In the genomic region with DNA sequence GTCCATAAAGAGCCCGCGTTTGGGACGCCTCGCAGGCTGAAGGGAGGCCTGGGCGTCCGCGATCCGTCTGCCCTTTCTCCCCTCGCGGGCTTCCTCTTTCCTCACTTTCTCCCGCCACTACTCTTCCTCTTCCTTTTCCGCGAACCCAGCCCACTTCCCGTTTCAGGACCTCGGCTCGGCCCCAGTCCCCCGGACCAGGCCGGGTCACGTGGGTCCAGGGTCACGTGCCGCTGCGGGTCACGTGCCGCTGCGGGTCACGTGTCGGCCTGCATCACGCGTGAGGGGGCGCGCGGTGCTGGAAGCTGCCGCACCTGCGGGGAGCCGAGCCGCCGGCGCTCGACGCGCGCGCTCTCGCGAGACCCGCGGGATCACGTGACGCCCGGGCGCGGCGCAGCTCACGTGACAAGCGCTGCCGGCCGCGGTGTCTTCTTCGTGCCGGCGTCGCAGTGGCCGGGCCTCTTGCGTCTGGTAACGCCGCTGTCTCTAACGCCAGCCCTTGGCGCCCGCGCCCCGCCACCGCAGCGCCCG, we compare ENCODE assay signal across 8 cellular contexts. TPM values are rescaled to one million over a fixed set of nuclear protein-coding genes. Genes with fewer than 3 reads are reported as not detected.
DNase-seq lines count a peak whose midpoint lies in the region; ATAC-seq, FAIRE-seq and TF ChIP-seq lines count a peak whose summit lies in the region.

A gene with protein sequence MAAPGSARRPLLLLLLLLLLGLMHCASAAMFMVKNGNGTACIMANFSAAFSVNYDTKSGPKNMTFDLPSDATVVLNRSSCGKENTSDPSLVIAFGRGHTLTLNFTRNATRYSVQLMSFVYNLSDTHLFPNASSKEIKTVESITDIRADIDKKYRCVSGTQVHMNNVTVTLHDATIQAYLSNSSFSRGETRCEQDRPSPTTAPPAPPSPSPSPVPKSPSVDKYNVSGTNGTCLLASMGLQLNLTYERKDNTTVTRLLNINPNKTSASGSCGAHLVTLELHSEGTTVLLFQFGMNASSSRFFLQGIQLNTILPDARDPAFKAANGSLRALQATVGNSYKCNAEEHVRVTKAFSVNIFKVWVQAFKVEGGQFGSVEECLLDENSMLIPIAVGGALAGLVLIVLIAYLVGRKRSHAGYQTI (plus strand): TSS at position 398 of the 528 bp plus-strand sequence. CDS start 196 bp downstream, outside the sequence.

- TF ChIP-seq CTCF in D721Med (IDR thresholded peaks at IDR 0.05; ENCODE audit: insufficient read depth, missing control alignments): no peak
- no peak for TF ChIP-seq CTCF in OCI-LY3 (IDR thresholded peaks at IDR 0.05; ENCODE audit: low read depth, low read length)
- no peak for TF ChIP-seq CTCF in endothelial cell (IDR thresholded peaks at IDR 0.05; ENCODE audit: unreplicated experiment)
- no peak for TF ChIP-seq CTCF in mesothelial cell of epicardium (IDR thresholded peaks at IDR 0.05; ENCODE audit: unreplicated experiment)

- H3K36me3 Mint-ChIP-seq in endothelial cell (ENCODE audit: low read depth, unreplicated experiment): peaks cover 17% of the 10 kb centered on the region
- peaks cover 2% of the 10 kb centered on the region for H3K36me3 Mint-ChIP-seq in mesothelial cell of epicardium

- peaks cover 28% of the 10 kb centered on the region for H3K4me1 Mint-ChIP-seq in endothelial cell (ENCODE audit: unreplicated experiment)
- H3K4me1 Mint-ChIP-seq in mesothelial cell of epicardium: peaks cover 27% of the 10 kb centered on the region

- H2AFZ ChIP-seq in OCI-LY3 (ENCODE audit: low read depth, low read length): peak within 1 kb of the TSS; percentile 89

- peaks cover 45% of the 10 kb centered on the region for H3K79me2 ChIP-seq in OCI-LY3 (ENCODE audit: low read length)

- peaks cover 14% of the 10 kb centered on the region for H3K4me1 ChIP-seq in OCI-LY3 (ENCODE audit: low read length)

- H3K27ac Mint-ChIP-seq in endothelial cell (ENCODE audit: unreplicated experiment): peak within 1 kb of the TSS; percentile 98
- H3K27ac Mint-ChIP-seq in mesothelial cell of epicardium: peak within 1 kb of the TSS; percentile 100

- no peaks in the 10 kb centered on the region for H3K36me3 ChIP-seq in OCI-LY3 (replicated peaks; ENCODE audit: low read depth, low read length)

- H3K9ac ChIP-seq in OCI-LY3 (ENCODE audit: low read length): peak within 1 kb of the TSS; percentile 73

- H3K4me3 ChIP-seq in OCI-LY3 (ENCODE audit: low read length): peak within 1 kb of the TSS; percentile 98

- H3K4me3 Mint-ChIP-seq in endothelial cell (ENCODE audit: unreplicated experiment): peak within 1 kb of the TSS; percentile 98
- peak within 1 kb of the TSS; percentile 98 for H3K4me3 Mint-ChIP-seq in mesothelial cell of epicardium

- ATAC-seq in GM21526 (IDR thresholded peaks at IDR 0.05; ENCODE audit: low FRiP score, unreplicated experiment): peak; percentile 71

- H3K9me3 ChIP-seq in OCI-LY3 (ENCODE audit: insufficient read depth, low read length): no peaks in the 10 kb centered on the region

- DNase-seq in D721Med (ENCODE audit: insufficient read length, low spot score) (peak; percentile 98), HuH-7.5 (ENCODE audit: low spot score) (peak; percentile 91), endothelial cell (ENCODE audit: low spot score) (peak; percentile 100), mesothelial cell of epicardium (ENCODE audit: low spot score in 2 of 2, unreplicated experiment in 2 of 2) (peak; percentile 99 to 100)
- DNase-seq in activated CD8-positive, alpha-beta memory T cell treated with anti-CD3 and anti-CD28 coated beads, Interleukin-2, amount 50 U/mL, for 48 hours: peak; percentile 100
- peak; percentile 94 to 97 for DNase-seq in stimulated activated CD8-positive, alpha-beta memory T cell treated with anti-CD3 and anti-CD28 coated beads, Interleukin-15, amount 100 ng/mL, for 4 hours (ENCODE audit: low read depth in 2 of 2)

- H3K27me3 Mint-ChIP-seq in endothelial cell (ENCODE audit: unreplicated experiment) (peaks cover 26% of the 10 kb centered on the region), mesothelial cell of epicardium (ENCODE audit: low read depth) (peaks cover 13% of the 10 kb centered on the region)

- H3K4me2 ChIP-seq in OCI-LY3 (ENCODE audit: low read length): peak within 1 kb of the TSS; percentile 91

- H3K27me3 ChIP-seq in OCI-LY3 (ENCODE audit: low read depth, low read length): peaks cover 18% of the 10 kb centered on the region

- H3K9me3 Mint-ChIP-seq in endothelial cell (ENCODE audit: unreplicated experiment): no peaks in the 10 kb centered on the region
- no peaks in the 10 kb centered on the region for H3K9me3 Mint-ChIP-seq in mesothelial cell of epicardium

- peaks cover 6% of the 10 kb centered on the region; the same call in 1 of the 2 replicates for H4K20me1 ChIP-seq in OCI-LY3 (ENCODE audit: insufficient read depth, low read length)

- FAIRE-seq in D721Med (lab: Jason Lieb, UNC): no peak

- peak within 1 kb of the TSS; percentile 46 for H3K27ac ChIP-seq in OCI-LY3 (ENCODE audit: low read length)

RNA-seq across cellular contexts. Expression of the gene that starts here (rescaled TPM):
- 210 TPM for total RNA-seq in endothelial cell (ENCODE audit: unreplicated experiment)
- total RNA-seq in mesothelial cell of epicardium: 109 to 116 TPM (median 116 TPM) in 3 replicates

Comparison
In these comparisons a context has a peak if more than half of its experiments do, and no peak if none do; other contexts are left out.
1. Peak in every context shown above with its lines: DNase-seq, ATAC-seq, H3K4me3 ChIP-seq and H3K27ac ChIP-seq.